ENCODE assay signal across 8 cellular contexts in the genomic region with DNA sequence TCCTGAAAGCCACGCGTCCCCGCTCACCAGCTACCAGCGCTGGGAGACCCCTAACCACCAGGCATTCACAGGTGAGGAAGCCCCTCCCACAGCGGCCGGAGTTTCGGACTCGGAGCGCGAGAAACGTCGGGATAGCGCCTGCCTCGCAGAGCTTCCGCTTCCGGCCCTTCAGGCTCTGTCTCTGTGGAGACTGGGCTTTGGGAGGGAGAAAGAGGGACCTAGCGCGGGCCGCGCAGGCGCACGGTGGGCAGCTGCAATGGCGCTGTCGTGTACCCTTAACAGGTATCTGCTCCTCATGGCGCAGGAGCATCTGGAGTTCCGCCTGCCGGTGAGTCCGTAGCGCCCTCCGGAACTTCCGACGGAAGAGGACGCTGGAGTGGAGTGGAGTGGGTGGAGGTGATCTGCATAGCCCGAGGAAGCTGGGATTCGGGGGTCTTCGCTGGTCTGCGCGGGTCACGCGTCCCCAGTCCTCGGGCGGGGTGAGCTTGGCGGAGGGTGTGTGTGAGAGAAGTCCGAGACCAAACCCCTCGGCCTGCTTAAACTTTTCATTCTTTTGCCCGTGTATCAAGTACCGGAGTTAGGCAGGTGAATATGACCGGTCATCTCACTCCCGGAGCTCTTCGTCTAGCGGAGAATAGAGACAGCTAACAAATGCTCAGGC. TPM values are rescaled to one million over a fixed set of nuclear protein-coding genes. Genes with fewer than 3 reads are reported as not detected.
DNase-seq lines count a peak whose midpoint lies in the region; ATAC-seq and TF ChIP-seq lines count a peak whose summit lies in the region.

A gene (plus strand): TSS at position 246 of the 661 bp plus-strand sequence. CDS start 11 bp downstream, at position 257.

- peaks cover 3 to 21% of the 10 kb centered on the region in 2 experiments for H3K4me1 ChIP-seq in SK-N-SH (ENCODE audit: control insufficient read depth in 1 of 2, insufficient read depth in 2 of 2, low read depth in 1 of 2, low read length in 1 of 2)
- peaks cover 5% of the 10 kb centered on the region for H3K4me1 ChIP-seq in ovary (ENCODE audit: insufficient read depth)
- H3K4me1 ChIP-seq in thyroid gland = peaks cover 6 to 20% of the 10 kb centered on the region in 2 donors

- H3F3A ChIP-seq in SK-N-SH (replicated peaks; ENCODE audit: insufficient read depth) = peaks cover 17% of the 10 kb centered on the region

- H3K27me3 ChIP-seq in GM06990 (replicated peaks; ENCODE audit: control insufficient read depth, insufficient read depth, low read length) = no peaks in the 10 kb centered on the region
- no peaks in the 10 kb centered on the region for H3K27me3 ChIP-seq in SK-N-SH (ENCODE audit: insufficient read depth)
- no peaks in the 10 kb centered on the region for H3K27me3 ChIP-seq in ovary
- no peaks in the 10 kb centered on the region for H3K27me3 ChIP-seq in thyroid gland

- H4K20me1 ChIP-seq in SK-N-SH (ENCODE audit: insufficient read depth) = no peaks in the 10 kb centered on the region

- H3K4me3 Mint-ChIP-seq in activated naive CD4-positive, alpha-beta T cell treated with anti-CD3 and anti-CD28 coated beads, Interleukin-2, amount 50 U/mL, for 24 hours = peak within 1 kb of the TSS; percentile 44

- peak within 1 kb of the TSS; percentile 53 to 87; a peak in 3 of 4 replicates for H3K27ac ChIP-seq in SK-N-SH (ENCODE audit: low read depth in 2 of 2, low read length in 1 of 2)
- H3K27ac ChIP-seq in ovary = peak within 1 kb of the TSS; percentile 43 to 80
- H3K27ac ChIP-seq in thyroid gland = peak within 1 kb of the TSS; percentile 45 to 82 (median 69)

- ATAC-seq in Right ventricle myocardium inferior = peak; percentile 99

- peaks cover under 1% of the 10 kb centered on the region for H3K4me1 Mint-ChIP-seq in activated naive CD4-positive, alpha-beta T cell treated with anti-CD3 and anti-CD28 coated beads, Interleukin-2, amount 50 U/mL, for 24 hours

- H3K4me3 ChIP-seq in GM06990 (replicated peaks; ENCODE audit: low read depth, low read length) (peak within 1 kb of the TSS; percentile 92), HFF-Myc (replicated peaks; ENCODE audit: low read depth, low read length) (peak within 1 kb of the TSS; percentile 84), SK-N-SH (ENCODE audit: low read depth in 2 of 2, low read length in 1 of 2) (peak within 1 kb of the TSS; percentile 88 to 98), ovary (peak within 1 kb of the TSS; percentile 61), thyroid gland (replicated peaks in 1 of 3) (peak within 1 kb of the TSS; percentile 43 to 66 (median 62))

- intact Hi-C loops in Right ventricle myocardium inferior (cut with DNase I) = no loop called here
- intact Hi-C loops in ovary (cut with DNase I) = no loop called here
- intact Hi-C loops in thyroid gland (cut with DNase I) = no loop called here

- peak within 1 kb of the TSS; percentile 78 for H3K9ac ChIP-seq in SK-N-SH

- H3K36me3 ChIP-seq in GM06990 (ENCODE audit: control insufficient read depth, insufficient read depth, low read length) (no peaks in the 10 kb centered on the region), SK-N-SH (replicated peaks in 1 of 2; ENCODE audit: control insufficient read depth in 1 of 2, insufficient read depth in 2 of 2, low read length in 1 of 2) (no peaks in the 10 kb centered on the region), ovary (no peaks in the 10 kb centered on the region), thyroid gland (no peaks in the 10 kb centered on the region)

- peak within 1 kb of the TSS; percentile 99 for H2AFZ ChIP-seq in SK-N-SH (ENCODE audit: low read depth)

- no peaks in the 10 kb centered on the region for H3K9me3 Mint-ChIP-seq in activated naive CD4-positive, alpha-beta T cell treated with anti-CD3 and anti-CD28 coated beads, Interleukin-2, amount 50 U/mL, for 24 hours

- POLR2A ChIA-PET in SK-N-SH (lab: Yijun Ruan, JAX) = interaction anchor here (0.6 to 2.9 kb wide), 10 partner anchors 9 to 1532 kb away, joined by 3 to 23 read pairs (median 5); a partner anchor contains a TSS

- peak within 1 kb of the TSS; percentile 91 for H3K4me2 ChIP-seq in SK-N-SH

- H3K27me3 Mint-ChIP-seq in activated naive CD4-positive, alpha-beta T cell treated with anti-CD3 and anti-CD28 coated beads, Interleukin-2, amount 50 U/mL, for 24 hours = no peaks in the 10 kb centered on the region

- CTCF ChIA-PET in SK-N-SH (lab: Yijun Ruan, JAX) = interaction anchor here (0.6 to 3.7 kb wide), 11 partner anchors 10 to 228 kb away, joined by 3 to 35 read pairs (median 4); a partner anchor contains a TSS

- peak; percentile 1 for TF ChIP-seq CTCF in GM06990 (IDR thresholded peaks at IDR 0.05; ENCODE audit: insufficient read depth, low read length, poor library complexity, severe bottlenecking)
- TF ChIP-seq CTCF in HFF-Myc (IDR thresholded peaks at IDR 0.05; ENCODE audit: low read depth, low read length, missing control alignments) = no peak
- TF ChIP-seq CTCF in SK-N-SH (IDR thresholded peaks at IDR 0.05) = no peak
- TF ChIP-seq CTCF in ovary (IDR thresholded peaks at IDR 0.05) = no peak
- peak in 2 of 6 experiments; percentile 11 to 19 for TF ChIP-seq CTCF in thyroid gland (IDR thresholded peaks at IDR 0.05)

- 0 out of 4 replicates have a peak, but pooled peaks of 1 of the 2 experiments have one; percentile 2 for TF ChIP-seq EP300 in SK-N-SH (IDR thresholded peaks at IDR 0.05; ENCODE audit: borderline replicate concordance in 1 of 2, low read depth in 1 of 2, low read length in 1 of 2)
- no peak for TF ChIP-seq EP300 in ovary (IDR thresholded peaks at IDR 0.05)

- peak; percentile 81 for TF ChIP-seq POLR2A in ovary (IDR thresholded peaks at IDR 0.05)
- peak in 1 of 2 donors; percentile 92 for TF ChIP-seq POLR2A in thyroid gland (IDR thresholded peaks at IDR 0.05)

- no peaks in the 10 kb centered on the region for H3K9me2 ChIP-seq in SK-N-SH

- H3K9me3 ChIP-seq in SK-N-SH (no peaks in the 10 kb centered on the region), ovary (no peaks in the 10 kb centered on the region), thyroid gland (no peaks in the 10 kb centered on the region)

- peaks cover 27% of the 10 kb centered on the region; the same call in 1 of the 2 replicates for H3K79me2 ChIP-seq in SK-N-SH (ENCODE audit: insufficient read depth)

- 4% methylated on average over 33 of the region's 51 CpGs for WGBS in SK-N-SH (ENCODE audit: low lambda C conversion rate)
- WGBS in ovary, 3 donors = 0 to 1% (median 0%) methylated on average over 49 to 51 of the region's 51 CpGs
- WGBS in thyroid gland, 2 donors = 0% methylated on average over 42 to 45 of the region's 51 CpGs

- no peak for TF ChIP-seq RAD21 in SK-N-SH (IDR thresholded peaks at IDR 0.05; ENCODE audit: low read length)

- no peaks in the 10 kb centered on the region for H3K36me3 Mint-ChIP-seq in activated naive CD4-positive, alpha-beta T cell treated with anti-CD3 and anti-CD28 coated beads, Interleukin-2, amount 50 U/mL, for 24 hours

- DNase-seq in GM06990 (ENCODE audit: extremely low read depth, insufficient read length) (peak; percentile 95), HFF-Myc (ENCODE audit: extremely low read depth, low read depth) (peak; percentile 66), MV-4-11 (lab: John Stamatoyannopoulos, UW) (peak; percentile 80), SK-N-SH (peak; percentile 91), Right ventricle myocardium inferior (ENCODE audit: missing footprints) (peak; percentile 92), ovary (peak; percentile 86 to 90 (median 87)), thyroid gland (peak; percentile 93 to 96)

- H3K27ac Mint-ChIP-seq in activated naive CD4-positive, alpha-beta T cell treated with anti-CD3 and anti-CD28 coated beads, Interleukin-2, amount 50 U/mL, for 24 hours = no peak within 1 kb of the TSS

TF ChIP-seq in SK-N-SH, 30 proteins besides CTCF, POLR2A, EP300 and RAD21 (continues in another document):
- TF ChIP-seq MXI1 (IDR thresholded peaks at IDR 0.05; ENCODE audit: low read depth, low read length) (peak; percentile 70), TCF12 (IDR thresholded peaks at IDR 0.05) (peak; percentile 25; the same call in 1 of the 2 replicates), POLR2AphosphoS5 (IDR thresholded peaks at IDR 0.05; ENCODE audit: low read depth, low read length) (peak; percentile 95), RCOR1 (IDR thresholded peaks at IDR 0.05; ENCODE audit: low read length) (peak; percentile 49; the same call in 1 of the 2 replicates), TAF1 (IDR thresholded peaks at IDR 0.05; ENCODE audit: borderline replicate concordance, low read depth, low read length) (peak; percentile 89)
- TF ChIP-seq, protein P1, sequence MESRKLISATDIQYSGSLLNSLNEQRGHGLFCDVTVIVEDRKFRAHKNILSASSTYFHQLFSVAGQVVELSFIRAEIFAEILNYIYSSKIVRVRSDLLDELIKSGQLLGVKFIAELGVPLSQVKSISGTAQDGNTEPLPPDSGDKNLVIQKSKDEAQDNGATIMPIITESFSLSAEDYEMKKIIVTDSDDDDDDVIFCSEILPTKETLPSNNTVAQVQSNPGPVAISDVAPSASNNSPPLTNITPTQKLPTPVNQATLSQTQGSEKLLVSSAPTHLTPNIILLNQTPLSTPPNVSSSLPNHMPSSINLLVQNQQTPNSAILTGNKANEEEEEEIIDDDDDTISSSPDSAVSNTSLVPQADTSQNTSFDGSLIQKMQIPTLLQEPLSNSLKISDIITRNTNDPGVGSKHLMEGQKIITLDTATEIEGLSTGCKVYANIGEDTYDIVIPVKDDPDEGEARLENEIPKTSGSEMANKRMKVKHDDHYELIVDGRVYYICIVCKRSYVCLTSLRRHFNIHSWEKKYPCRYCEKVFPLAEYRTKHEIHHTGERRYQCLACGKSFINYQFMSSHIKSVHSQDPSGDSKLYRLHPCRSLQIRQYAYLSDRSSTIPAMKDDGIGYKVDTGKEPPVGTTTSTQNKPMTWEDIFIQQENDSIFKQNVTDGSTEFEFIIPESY (IDR thresholded peaks at IDR 0.05; ENCODE audit: borderline replicate concordance, low read depth) = peak; percentile 93; the same call in 1 of the 2 replicates

RNA-seq across cellular contexts. Expression of the gene that starts here (rescaled TPM):
- polyA plus RNA-seq in SK-N-SH (2012; rRNA removed) (15.0 and 22.8 TPM in 2 replicates), ovary (10 to 100 TPM; 10.7 to 15.6 TPM)
- polyA plus RNA-seq in SK-N-SH (2012; cell fraction: cytosol; rRNA removed) = 21.8 and 28.3 TPM in 2 replicates
- 24.8 and 64.2 TPM in 2 replicates for polyA plus RNA-seq in SK-N-SH (2012; cell fraction: nucleus; rRNA removed)
- total RNA-seq in Right ventricle myocardium inferior (8.0 TPM), ovary (10 to 100 TPM; 20.5 to 29.9 (median 24.2) TPM), thyroid gland (10 to 100 TPM; 27.6 to 45.3 (median 36.4) TPM)

Comparison
In these comparisons a context has a peak if more than half of its experiments do, and no peak if none do; other contexts are left out.
1. Peak in every context shown above with its lines: DNase-seq, ATAC-seq, H3K4me3 ChIP-seq and H3K27ac ChIP-seq.